8 cellular contexts compared by ENCODE assay signal in genomic region chr4:2243682-2244380, GRCh38. TPM values are rescaled to one million over a fixed set of nuclear protein-coding genes. Genes with fewer than 3 reads are reported as not detected.
A peak's percentile ranks its signal among the peaks of the same experiment; 100 is the strongest.
DNase-seq lines count a peak whose midpoint lies in the region; TF ChIP-seq lines count a peak whose summit lies in the region.

No MANE protein-coding gene starts in this region.

- no peak overlapping the region for H3K27ac ChIP-seq in mesenchymal stem cell (ENCODE audit: low read length, poor library complexity, severe bottlenecking)

- no peak overlapping the region for H2AFZ ChIP-seq in mesenchymal stem cell (ENCODE audit: low read depth, low read length)

- H3K23ac ChIP-seq in mesenchymal stem cell (ENCODE audit: low read length in 2 of 2): no peak overlapping the region

- no peak overlapping the region for H2BK120ac ChIP-seq in mesenchymal stem cell (ENCODE audit: low read depth, low read length)

- no peak overlapping the region for H3K4me3 ChIP-seq in mesenchymal stem cell (ENCODE audit: insufficient read depth in 1 of 2, low read depth in 1 of 2, low read length in 2 of 2)

- peak; percentile 60 for TF ChIP-seq CTCF in chondrocyte (IDR thresholded peaks at IDR 0.05)

- DNase-seq in activated naive CD4-positive, alpha-beta T cell treated with anti-CD3 and anti-CD28 coated beads, Interleukin-2, amount 10 ng/mL, durations not matched to agents 7 days and 5 days: peak; percentile 23
- DNase-seq in activated naive CD4-positive, alpha-beta T cell treated with anti-CD3 and anti-CD28 coated beads, Interleukin-2, amount 50 U/mL, for 16 hours: no peak
- DNase-seq in NOMO-1 (lab: John Stamatoyannopoulos, UW; ENCODE audit: unreplicated experiment in 2 of 2) (peak; percentile 67 to 76), chondrocyte (ENCODE audit: low spot score) (no peak), mesenchymal stem cell (peak; percentile 34), NCI-H1436 (lab: John Stamatoyannopoulos, UW) (no peak), middle frontal gyrus (ENCODE audit: extremely low spot score, low spot score) (no peak), GM19240 (ENCODE audit: insufficient read length, low spot score) (no peak)

- no peak overlapping the region for H2BK15ac ChIP-seq in mesenchymal stem cell (ENCODE audit: low read depth, poor library complexity, severe bottlenecking)

- no peaks in the 10 kb centered on the region for H3K9me3 ChIP-seq in mesenchymal stem cell (ENCODE audit: control insufficient read depth, low read length)

- H3K9ac ChIP-seq in mesenchymal stem cell (ENCODE audit: low read length): peak overlapping the region; percentile 47

- H2BK5ac ChIP-seq in mesenchymal stem cell (ENCODE audit: low read depth, low read length, poor library complexity, severe bottlenecking): no peak overlapping the region

- H3K36me3 Mint-ChIP-seq in activated naive CD4-positive, alpha-beta T cell treated with anti-CD3 and anti-CD28 coated beads, Interleukin-2, amount 10 ng/mL, durations not matched to agents 7 days and 5 days: peaks cover 16% of the 10 kb centered on the region
- H3K36me3 Mint-ChIP-seq in chondrocyte (ENCODE audit: low read depth): no peaks in the 10 kb centered on the region

- H3K14ac ChIP-seq in mesenchymal stem cell (ENCODE audit: low read length in 2 of 2): no peak overlapping the region

- H2AK5ac ChIP-seq in mesenchymal stem cell (ENCODE audit: low read length, severe bottlenecking): no peak overlapping the region

- H3K36me3 ChIP-seq in mesenchymal stem cell (ENCODE audit: control insufficient read depth in 1 of 2, insufficient read depth in 2 of 2, low read depth in 1 of 2, low read length in 2 of 2): peaks cover 7 to 27% of the 10 kb centered on the region in 2 experiments

- no peak overlapping the region for H3K18ac ChIP-seq in mesenchymal stem cell (ENCODE audit: low read depth in 1 of 2, low read length in 2 of 2)

- H3K4me3 Mint-ChIP-seq in activated naive CD4-positive, alpha-beta T cell treated with anti-CD3 and anti-CD28 coated beads, Interleukin-2, amount 10 ng/mL, durations not matched to agents 7 days and 5 days: no peak overlapping the region
- H3K4me3 Mint-ChIP-seq in chondrocyte (ENCODE audit: unreplicated experiment): no peak overlapping the region

- H3K9me3 Mint-ChIP-seq in activated naive CD4-positive, alpha-beta T cell treated with anti-CD3 and anti-CD28 coated beads, Interleukin-2, amount 10 ng/mL, durations not matched to agents 7 days and 5 days: no peaks in the 10 kb centered on the region
- H3K9me3 Mint-ChIP-seq in chondrocyte (ENCODE audit: low read depth): no peaks in the 10 kb centered on the region

- H3K79me1 ChIP-seq in mesenchymal stem cell (replicated peaks; ENCODE audit: low read length, poor library complexity, severe bottlenecking): peaks cover 8% of the 10 kb centered on the region

- H3K27me3 ChIP-seq in mesenchymal stem cell (ENCODE audit: control insufficient read depth in 1 of 2, insufficient read depth in 1 of 2, low read length in 2 of 2): no peaks in the 10 kb centered on the region

- no peak overlapping the region for H3K4me2 ChIP-seq in mesenchymal stem cell (ENCODE audit: low read length, poor library complexity, severe bottlenecking)

- no peak overlapping the region for H3K4ac ChIP-seq in mesenchymal stem cell (ENCODE audit: low read depth in 1 of 2, low read length in 2 of 2)

- CTCF ChIA-PET in activated naive CD4-positive, alpha-beta T cell treated with anti-CD3 and anti-CD28 coated beads, Interleukin-2, amount 10 ng/mL, durations not matched to agents 7 days and 5 days (lab: Charles Lee): interaction anchor here (0.7 kb wide), 1 partner anchor 19 kb away, joined by 3 read pairs; no protein-coding TSS in a partner anchor

- peaks cover 7% of the 10 kb centered on the region for H3K4me1 ChIP-seq in mesenchymal stem cell (ENCODE audit: control insufficient read depth, insufficient read depth, low read depth, low read length)

- WGBS in mesenchymal stem cell: 60% methylated on average over 5 of the region's 5 CpGs

- peaks cover 41% of the 10 kb centered on the region for H3K4me1 Mint-ChIP-seq in activated naive CD4-positive, alpha-beta T cell treated with anti-CD3 and anti-CD28 coated beads, Interleukin-2, amount 10 ng/mL, durations not matched to agents 7 days and 5 days
- peaks cover 50% of the 10 kb centered on the region for H3K4me1 Mint-ChIP-seq in chondrocyte (ENCODE audit: low read depth)

- no peak overlapping the region for H3K27ac Mint-ChIP-seq in activated naive CD4-positive, alpha-beta T cell treated with anti-CD3 and anti-CD28 coated beads, Interleukin-2, amount 10 ng/mL, durations not matched to agents 7 days and 5 days
- H3K27ac Mint-ChIP-seq in chondrocyte (ENCODE audit: unreplicated experiment): peak overlapping the region; percentile 77

- peaks cover 13% of the 10 kb centered on the region for H3K27me3 Mint-ChIP-seq in activated naive CD4-positive, alpha-beta T cell treated with anti-CD3 and anti-CD28 coated beads, Interleukin-2, amount 10 ng/mL, durations not matched to agents 7 days and 5 days
- H3K27me3 Mint-ChIP-seq in chondrocyte (ENCODE audit: low read depth): no peaks in the 10 kb centered on the region

- H4K8ac ChIP-seq in mesenchymal stem cell (ENCODE audit: low read length): no peak overlapping the region

- H2BK12ac ChIP-seq in mesenchymal stem cell (ENCODE audit: low read length in 2 of 2): no peak overlapping the region

- no peak overlapping the region for H4K91ac ChIP-seq in mesenchymal stem cell (ENCODE audit: low read length)

RNA-seq across cellular contexts. Expression of gene HAUS3, which starts 1.9 kb away (rescaled TPM):
- 8.6 to 12.5 TPM (median 10.0 TPM) in 3 replicates for total RNA-seq in chondrocyte
- 7.1 TPM for polyA plus RNA-seq in mesenchymal stem cell (2013, experiment 1 of 2)
- 7.2 TPM for polyA plus RNA-seq in mesenchymal stem cell (2013, experiment 2 of 2)

RNA-seq across cellular contexts. Expression of gene POLN, which starts 1.9 kb away (rescaled TPM):
- 3.8 to 9.1 TPM (median 5.5 TPM) in 3 replicates for total RNA-seq in chondrocyte
- polyA plus RNA-seq in mesenchymal stem cell (2013, experiment 1 of 2): 1.0 TPM
- 1.1 TPM for polyA plus RNA-seq in mesenchymal stem cell (2013, experiment 2 of 2)

RNA-seq across cellular contexts. Expression of gene MXD4, which starts 18.1 kb away (rescaled TPM):
- total RNA-seq in chondrocyte: 80.3 to 114 TPM (median 82.7 TPM) in 3 replicates
- 61.3 TPM for polyA plus RNA-seq in mesenchymal stem cell (2013, experiment 1 of 2)
- 61.0 TPM for polyA plus RNA-seq in mesenchymal stem cell (2013, experiment 2 of 2)

Comparison
In these comparisons a context has a peak if more than half of its experiments do, and no peak if none do; other contexts are left out.
1. DNase-seq: peak in activated naive CD4-positive, alpha-beta T cell treated with anti-CD3 and anti-CD28 coated beads, Interleukin-2, amount 10 ng/mL, durations not matched to agents 7 days and 5 days (single experiment), NOMO-1 (2 of 2) and mesenchymal stem cell (single experiment); none in activated naive CD4-positive, alpha-beta T cell treated with anti-CD3 and anti-CD28 coated beads, Interleukin-2, amount 50 U/mL, for 16 hours (single experiment), chondrocyte (single experiment), NCI-H1436 (single experiment), middle frontal gyrus (single experiment) and GM19240 (single experiment).